In genomic region chr9:109451311-109452025, GRCh38 we compare ENCODE assay signal across 19 cellular contexts. TPM values are rescaled to one million over a fixed set of nuclear protein-coding genes. Genes with fewer than 3 reads are reported as not detected.
DNase-seq lines count a peak whose midpoint lies in the region; ATAC-seq and TF ChIP-seq lines count a peak whose summit lies in the region.
"Had no signal": no experiment of that assay in that cellular context is flagged by ENCODE, and none has a peak within 500 bp of the region (broad histone marks: within the 10 kb centered on the region; RNA-seq: fewer than 3 reads in every experiment).

No MANE protein-coding gene starts in this region.

- no peaks in the 10 kb centered on the region for H3K4me1 Mint-ChIP-seq in effector memory CD8-positive, alpha-beta T cell (ENCODE audit: low read depth in 2 of 2)
- H3K4me1 Mint-ChIP-seq in naive thymus-derived CD8-positive, alpha-beta T cell: peaks cover 0 to 6% (median 2%) of the 10 kb centered on the region in 4 donors
- H3K4me1 Mint-ChIP-seq: activated B cell treated with CpG ODN at 0.5 μM for 24 hours had no signal

- no peak overlapping the region for H2AFZ ChIP-seq in SK-N-SH (ENCODE audit: low read depth)

- TF ChIP-seq RAD21 in SK-N-SH (IDR thresholded peaks at IDR 0.05; ENCODE audit: low read length): peak; percentile 12; the same call in 1 of the 2 replicates

- no peak overlapping the region for H3K27ac Mint-ChIP-seq in activated naive CD4-positive, alpha-beta T cell treated with anti-CD3 and anti-CD28 coated beads, Interleukin-2, amount 50 U/mL, for 72 hours
- no peak overlapping the region for H3K27ac Mint-ChIP-seq in effector memory CD8-positive, alpha-beta T cell
- no peak overlapping the region for H3K27ac Mint-ChIP-seq in naive thymus-derived CD8-positive, alpha-beta T cell
- H3K27ac Mint-ChIP-seq: activated B cell treated with CpG ODN at 0.5 μM for 24 hours; activated naive CD8-positive, alpha-beta T cell had no signal

- POLR2A ChIA-PET in SK-N-SH (lab: Yijun Ruan, JAX): no interaction called here
- POLR2A ChIA-PET in naive thymus-derived CD8-positive, alpha-beta T cell (lab: Charles Lee): no interaction called here

- H3F3A ChIP-seq in SK-N-SH (replicated peaks; ENCODE audit: insufficient read depth): peaks cover 45% of the 10 kb centered on the region

- CTCF ChIA-PET in SK-N-SH (lab: Yijun Ruan, JAX): interaction anchor here (0.9 to 6.6 kb wide), 5 partner anchors 10 to 23 kb away, joined by 3 to 68 read pairs (median 41); no protein-coding TSS in a partner anchor

- no peaks in the 10 kb centered on the region for H3K36me3 Mint-ChIP-seq in activated naive CD4-positive, alpha-beta T cell treated with anti-CD3 and anti-CD28 coated beads, Interleukin-2, amount 50 U/mL, for 72 hours
- H3K36me3 Mint-ChIP-seq in effector memory CD8-positive, alpha-beta T cell (ENCODE audit: insufficient read depth): no peaks in the 10 kb centered on the region
- no peaks in the 10 kb centered on the region for H3K36me3 Mint-ChIP-seq in naive thymus-derived CD8-positive, alpha-beta T cell
- H3K36me3 Mint-ChIP-seq: activated naive CD8-positive, alpha-beta T cell had no signal

- H3K9me3 ChIP-seq in SK-N-SH (no peaks in the 10 kb centered on the region), gastrocnemius medialis (no peaks in the 10 kb centered on the region)
- H3K9me3 ChIP-seq: ovary had no signal

- H3K4me1 ChIP-seq in SK-N-SH (ENCODE audit: control insufficient read depth in 1 of 2, insufficient read depth in 2 of 2, low read depth in 1 of 2, low read length in 1 of 2): peaks cover 3 to 45% of the 10 kb centered on the region in 2 experiments; a peak in 2 of 4 replicates
- H3K4me1 ChIP-seq in gastrocnemius medialis: peaks cover 21 to 32% of the 10 kb centered on the region in 2 donors

- H3K4me3 Mint-ChIP-seq in effector memory CD8-positive, alpha-beta T cell: no peak overlapping the region
- H3K4me3 Mint-ChIP-seq in naive thymus-derived CD8-positive, alpha-beta T cell: no peak overlapping the region
- H3K4me3 Mint-ChIP-seq: activated B cell treated with CpG ODN at 0.5 μM for 24 hours; activated naive CD8-positive, alpha-beta T cell had no signal

- no peak for DNase-seq in SK-N-SH
- DNase-seq in NOMO-1 treated with dmso at 0.1 percent for 144 hours (lab: John Stamatoyannopoulos, UW; ENCODE audit: unreplicated experiment): peak; percentile 45
- no peak for DNase-seq in choroid plexus epithelial cell (ENCODE audit: low read depth)
- no peak for DNase-seq in gastrocnemius medialis
- no peak for DNase-seq in activated naive CD4-positive, alpha-beta T cell treated with anti-CD3 and anti-CD28 coated beads, Interleukin-2, amount 50 U/mL, for 72 hours (ENCODE audit: low spot score in 2 of 2)
- no peak for DNase-seq in effector memory CD8-positive, alpha-beta T cell
- no peak for DNase-seq in naive thymus-derived CD8-positive, alpha-beta T cell
- DNase-seq: ACHN; activated B cell treated with CpG ODN at 0.5 μM for 24 hours; caudate nucleus; islet precursor cell; midbrain; MM.1S; NK-92 treated with Interleukin-12 subunit alpha and Interleukin-12 subunit beta, amount 100 ng/mL, for 24 hours; ovary; stimulated activated naive CD8-positive, alpha-beta T cell treated with anti-CD3 and anti-CD28 coated beads, Interleukin-15, Interleukin-2, amounts not matched to agents 100 U/mL and 50 U/mL, for 24 hours had no signal

- H3K27ac ChIP-seq in SK-N-SH (ENCODE audit: low read depth in 2 of 2, low read length in 1 of 2) (no peak overlapping the region), gastrocnemius medialis (peak overlapping the region in 3 of 4 donors; percentile 5 to 82 (median 79))
- H3K27ac ChIP-seq: ovary had no signal

- WGBS in SK-N-SH (ENCODE audit: low lambda C conversion rate): 93% methylated on average over 9 of the region's 9 CpGs

- no peak overlapping the region for H3K9ac ChIP-seq in SK-N-SH

- peaks cover 25 to 52% of the 10 kb centered on the region in 2 donors for H3K27me3 Mint-ChIP-seq in effector memory CD8-positive, alpha-beta T cell
- peaks cover 6 to 20% (median 9%) of the 10 kb centered on the region in 5 donors for H3K27me3 Mint-ChIP-seq in naive thymus-derived CD8-positive, alpha-beta T cell

- in situ Hi-C loops in gastrocnemius medialis (cut with MboI; ENCODE audit: low sequenced_read_pairs in 4 of 4): no loop called here

- H3K36me3 ChIP-seq in SK-N-SH (replicated peaks in 1 of 2; ENCODE audit: control insufficient read depth in 1 of 2, insufficient read depth in 2 of 2, low read length in 1 of 2) (peaks cover 0 to 3% of the 10 kb centered on the region in 2 experiments), gastrocnemius medialis (peaks cover 0 to 13% of the 10 kb centered on the region in 2 donors)
- H3K36me3 ChIP-seq: ovary had no signal

- H3K9me3 Mint-ChIP-seq in activated naive CD4-positive, alpha-beta T cell treated with anti-CD3 and anti-CD28 coated beads, Interleukin-2, amount 50 U/mL, for 72 hours: no peaks in the 10 kb centered on the region
- H3K9me3 Mint-ChIP-seq in effector memory CD8-positive, alpha-beta T cell: no peaks in the 10 kb centered on the region
- peaks cover 0 to 1% (median 0%) of the 10 kb centered on the region in 9 donors for H3K9me3 Mint-ChIP-seq in naive thymus-derived CD8-positive, alpha-beta T cell
- H3K9me3 Mint-ChIP-seq: activated B cell treated with CpG ODN at 0.5 μM for 24 hours had no signal

- no peaks in the 10 kb centered on the region for H3K27me3 ChIP-seq in SK-N-SH (ENCODE audit: insufficient read depth)
- no peaks in the 10 kb centered on the region for H3K27me3 ChIP-seq in gastrocnemius medialis
- H3K27me3 ChIP-seq: ovary had no signal

- ATAC-seq in SK-N-SH treated with all-trans-retinoic acid at 6 μM for 48 hours: no peak
- no peak for ATAC-seq in gastrocnemius medialis
- ATAC-seq in activated naive CD4-positive, alpha-beta T cell treated with anti-CD3 and anti-CD28 coated beads, Interleukin-2, amount 50 U/mL, for 72 hours: no peak
- no peak for ATAC-seq in effector memory CD8-positive, alpha-beta T cell (replicated peaks)
- ATAC-seq in naive thymus-derived CD8-positive, alpha-beta T cell: no peak
- ATAC-seq: stimulated activated naive CD8-positive, alpha-beta T cell treated with anti-CD3 and anti-CD28 coated beads, Interleukin-15, Interleukin-2, amounts not matched to agents 100 U/mL and 50 U/mL, for 24 hours had no signal

- peaks cover 9% of the 10 kb centered on the region; the same call in 1 of the 2 replicates for H4K20me1 ChIP-seq in SK-N-SH (ENCODE audit: insufficient read depth)

- intact Hi-C loops in gastrocnemius medialis (cut with DNase I; ENCODE audit: low total_unique reads): loop anchor here (2.0 kb wide), 2 partner anchors 17 to 55 kb away; no protein-coding TSS in a partner anchor

- no peak overlapping the region for H3K4me2 ChIP-seq in SK-N-SH
- H3K4me2 ChIP-seq: smooth muscle cell had no signal

- no peak for TF ChIP-seq POLR2A in gastrocnemius medialis (IDR thresholded peaks at IDR 0.05)

- H3K79me2 ChIP-seq in SK-N-SH (ENCODE audit: insufficient read depth): no peaks in the 10 kb centered on the region

- TF ChIP-seq CTCF in SK-N-SH (IDR thresholded peaks at IDR 0.05) (no peak), choroid plexus epithelial cell (conservative IDR thresholded peaks at IDR 0.05; ENCODE audit: low read depth, low read length) (peak; percentile 15), gastrocnemius medialis (IDR thresholded peaks at IDR 0.05 in 4 of 5, conservative IDR thresholded peaks at IDR 0.05 in 1 of 5) (peak in 1 of 5 experiments; percentile 9)

- no peak for TF ChIP-seq EP300 in SK-N-SH (IDR thresholded peaks at IDR 0.05; ENCODE audit: borderline replicate concordance in 1 of 2, low read depth in 1 of 2, low read length in 1 of 2)

- H3K9me2 ChIP-seq in SK-N-SH: no peaks in the 10 kb centered on the region

- H3K4me3 ChIP-seq in SK-N-SH (ENCODE audit: low read depth in 2 of 2, low read length in 1 of 2): no peak overlapping the region
- H3K4me3 ChIP-seq in choroid plexus epithelial cell (ENCODE audit: low read depth, low read length): no peak overlapping the region
- H3K4me3 ChIP-seq in gastrocnemius medialis: no peak overlapping the region
- H3K4me3 ChIP-seq: ovary, smooth muscle cell had no signal

TF ChIP-seq in SK-N-SH, 30 proteins besides CTCF, POLR2A, EP300 and RAD21 (continues in another document):
- TF ChIP-seq SIN3A (IDR thresholded peaks at IDR 0.05; ENCODE audit: borderline replicate concordance, low read depth, low read length): no peak
- no peak for TF ChIP-seq CHD2 (IDR thresholded peaks at IDR 0.05; ENCODE audit: low read length, partially characterized antibody)
- no peak for TF ChIP-seq FOXJ3 (CRISPR knock-in tag; IDR thresholded peaks at IDR 0.05)
- TF ChIP-seq, protein P1, sequence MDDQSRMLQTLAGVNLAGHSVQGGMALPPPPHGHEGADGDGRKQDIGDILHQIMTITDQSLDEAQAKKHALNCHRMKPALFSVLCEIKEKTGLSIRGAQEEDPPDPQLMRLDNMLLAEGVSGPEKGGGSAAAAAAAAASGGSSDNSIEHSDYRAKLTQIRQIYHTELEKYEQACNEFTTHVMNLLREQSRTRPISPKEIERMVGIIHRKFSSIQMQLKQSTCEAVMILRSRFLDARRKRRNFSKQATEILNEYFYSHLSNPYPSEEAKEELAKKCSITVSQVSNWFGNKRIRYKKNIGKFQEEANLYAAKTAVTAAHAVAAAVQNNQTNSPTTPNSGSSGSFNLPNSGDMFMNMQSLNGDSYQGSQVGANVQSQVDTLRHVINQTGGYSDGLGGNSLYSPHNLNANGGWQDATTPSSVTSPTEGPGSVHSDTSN (IDR thresholded peaks at IDR 0.05): no peak

TF ChIP-seq in SK-N-SH treated with all-trans-retinoic acid at 6 μM for 48 hours, 23 proteins besides CTCF, POLR2A, EP300 and RAD21 (continues in another document):
- TF ChIP-seq CSRNP3 (CRISPR knock-in tag; IDR thresholded peaks at IDR 0.05): no peak
- TF ChIP-seq OSR1 (CRISPR knock-in tag; IDR thresholded peaks at IDR 0.05): no peak

RNA-seq across cellular contexts. Expression of gene PTPN3, which starts 46.6 kb away (rescaled TPM):
- polyA plus RNA-seq in SK-N-SH (2012; rRNA removed): 7.5 and 7.8 TPM in 2 replicates
- polyA plus RNA-seq in SK-N-SH (2012; cell fraction: cytosol; rRNA removed): 5.5 and 5.6 TPM in 2 replicates
- 16.7 and 19.9 TPM in 2 replicates for polyA plus RNA-seq in SK-N-SH (2012; cell fraction: nucleus; rRNA removed)
- 100 to 1,000 TPM in 2 of 4 donors, 10 to 100 TPM in 2; 15.6 to 305 (median 82.2) TPM for total RNA-seq in gastrocnemius medialis
- under 1 TPM; 0.80 to 0.99 TPM for total RNA-seq in activated naive CD4-positive, alpha-beta T cell treated with anti-CD3 and anti-CD28 coated beads, Interleukin-2, amount 50 U/mL, for 72 hours
- not detected for total RNA-seq in naive thymus-derived CD8-positive, alpha-beta T cell
- not detected for polyA plus RNA-seq in naive thymus-derived CD8-positive, alpha-beta T cell

Comparison
In these comparisons a context has a peak if more than half of its experiments do, and no peak if none do; other contexts are left out.
1. H3K27ac ChIP-seq: peak in gastrocnemius medialis (3 of 4); none in SK-N-SH (0 of 2).
2. RNA of gene PTPN3, which starts 46.6 kb away (total RNA-seq): 15.6 to 305 TPM in gastrocnemius medialis; 0.80 to 0.99 TPM in activated naive CD4-positive, alpha-beta T cell treated with anti-CD3 and anti-CD28 coated beads, Interleukin-2, amount 50 U/mL, for 72 hours and not detected in naive thymus-derived CD8-positive, alpha-beta T cell; every median in the first group is over 4 times any median in the second.